In genomic region chr4:39365931-39366771, GRCh38 we compare ENCODE assay signal across 1 cellular context.
TF ChIP-seq lines count a peak whose summit lies in the region.

TSS of gene RFC1 (minus strand) at chr4:39366362. CDS start at chr4:39366241, 121 bp downstream.

TF ChIP-seq in K562, 482 proteins besides CTCF, POLR2A, EP300 and RAD21 (continued from another document and continues in another):
- peak; percentile 49 for TF ChIP-seq TAF7 (tag; IDR thresholded peaks at IDR 0.05)
- no peak for TF ChIP-seq CREB5 (CRISPR knock-in tag; IDR thresholded peaks at IDR 0.05)
- TF ChIP-seq HMGN3 (IDR thresholded peaks at IDR 0.05; ENCODE audit: borderline replicate concordance, extremely low read depth, insufficient read length, low read depth, low read length): peak; percentile 78
- no peak; the same call in 1 of the 2 replicates for TF ChIP-seq PRMT5 (CRISPR knock-in tag; IDR thresholded peaks at IDR 0.05)
- TF ChIP-seq ZNF76 (CRISPR knock-in tag; IDR thresholded peaks at IDR 0.05; ENCODE audit: borderline replicate concordance): no peak
- TF ChIP-seq MXD1 (CRISPR knock-in tag; IDR thresholded peaks at IDR 0.05; ENCODE audit: borderline replicate concordance, poor library complexity, severe bottlenecking): no peak
- peak; percentile 69 for TF ChIP-seq TEAD4 (IDR thresholded peaks at IDR 0.05; ENCODE audit: low read length)
- no peak for TF ChIP-seq TEAD4 (CRISPR knock-in tag; IDR thresholded peaks at IDR 0.05; ENCODE audit: borderline replicate concordance)
- peak; percentile 43 for TF ChIP-seq HNRNPLL (IDR thresholded peaks at IDR 0.05; ENCODE audit: low read depth, low read length, poor library complexity, severe bottlenecking)
- no peak for TF ChIP-seq ESRRB (CRISPR knock-in tag; IDR thresholded peaks at IDR 0.05; ENCODE audit: borderline replicate concordance)
- no peak for TF ChIP-seq DPF2 (IDR thresholded peaks at IDR 0.05)
- peak; percentile 93 for TF ChIP-seq ZNF224 (CRISPR knock-in tag; IDR thresholded peaks at IDR 0.05)
- TF ChIP-seq YY1 (IDR thresholded peaks at IDR 0.05; ENCODE audit: borderline replicate concordance in 1 of 3, control insufficient read depth in 1 of 3, extremely low read depth in 1 of 3, insufficient read depth in 3 of 3, insufficient read length in 1 of 3, insufficient replicate concordance in 2 of 3, low read depth in 1 of 3, low read length in 2 of 3): peak; percentile 15 to 76 (median 75)
- TF ChIP-seq ZNF696 (CRISPR knock-in tag; conservative IDR thresholded peaks at IDR 0.05): no peak
- no peak for TF ChIP-seq ARID2 (IDR thresholded peaks at IDR 0.05)
- TF ChIP-seq ASH1L (IDR thresholded peaks at IDR 0.05; ENCODE audit: borderline replicate concordance, low read depth, partially characterized antibody): peak; percentile 70
- peak; percentile 91; the same call in 1 of the 2 replicates for TF ChIP-seq FOXP4 (CRISPR knock-in tag; IDR thresholded peaks at IDR 0.05; ENCODE audit: borderline replicate concordance)
- peak; percentile 68 for TF ChIP-seq U2AF1 (optimal IDR thresholded peaks at IDR 0.05; ENCODE audit: low read depth, low read length)
- TF ChIP-seq ZBTB2 (IDR thresholded peaks at IDR 0.05): peak; percentile 45; the same call in 1 of the 2 replicates
- no peak for TF ChIP-seq RBM34 (IDR thresholded peaks at IDR 0.05; ENCODE audit: borderline replicate concordance, insufficient read depth, low read length)
- peak; percentile 77 for TF ChIP-seq ZNF740 (CRISPR knock-in tag; IDR thresholded peaks at IDR 0.05)
- peak in 1 of 2 experiments; percentile 69; a peak in 2 of 4 replicates for TF ChIP-seq ZNF740 (tag; IDR thresholded peaks at IDR 0.05)
- TF ChIP-seq CREM (IDR thresholded peaks at IDR 0.05; ENCODE audit: low read depth): peak; percentile 100
- TF ChIP-seq PTBP1 (IDR thresholded peaks at IDR 0.05; ENCODE audit: low read depth, low read length): no peak
- TF ChIP-seq SMC3 (conservative IDR thresholded peaks at IDR 0.05; ENCODE audit: insufficient read depth, low read depth, low read length): no peak
- TF ChIP-seq BACH1 (tag; IDR thresholded peaks at IDR 0.05): peak; percentile 86; the same call in 1 of the 2 replicates
- no peak for TF ChIP-seq BDP1 (IDR thresholded peaks at IDR 0.05; ENCODE audit: insufficient read depth, insufficient read length)
- TF ChIP-seq CREB3 (tag; conservative IDR thresholded peaks at IDR 0.05; ENCODE audit: low read depth): peak; percentile 73; the same call in 1 of the 2 replicates
- TF ChIP-seq E2F5 (CRISPR knock-in tag; IDR thresholded peaks at IDR 0.05): peak; percentile 91
- TF ChIP-seq SRSF1 (IDR thresholded peaks at IDR 0.05; ENCODE audit: low read depth, low read length): no peak
- no peak for TF ChIP-seq ZNF79 (CRISPR knock-in tag; IDR thresholded peaks at IDR 0.05; ENCODE audit: low read depth)
- no peak for TF ChIP-seq ETS2 (tag; IDR thresholded peaks at IDR 0.05; ENCODE audit: borderline replicate concordance, poor library complexity, severe bottlenecking)
- TF ChIP-seq PURB (CRISPR knock-in tag; IDR thresholded peaks at IDR 0.05; ENCODE audit: low read depth): no peak
- no peak for TF ChIP-seq ZNF384 (IDR thresholded peaks at IDR 0.05; ENCODE audit: low read depth, low read length)
- TF ChIP-seq SAFB2 (IDR thresholded peaks at IDR 0.05; ENCODE audit: borderline replicate concordance, low read depth, low read length, severe bottlenecking): no peak
- peak; percentile 98 for TF ChIP-seq ZNF592 (IDR thresholded peaks at IDR 0.05)
- no peak for TF ChIP-seq EWSR1 (IDR thresholded peaks at IDR 0.05; ENCODE audit: borderline replicate concordance, low read depth, partially characterized antibody)
- TF ChIP-seq SMARCC2 (IDR thresholded peaks at IDR 0.05; ENCODE audit: low read depth): no peak
- TF ChIP-seq FOS (IDR thresholded peaks at IDR 0.05; ENCODE audit: extremely low read depth, insufficient read length): no peak
- TF ChIP-seq STAT5A (IDR thresholded peaks at IDR 0.05; ENCODE audit: borderline replicate concordance, low read length): no peak
- peak in 1 of 2 experiments; percentile 30; a peak in 1 of 4 replicates for TF ChIP-seq ZMIZ1 (IDR thresholded peaks at IDR 0.05; ENCODE audit: low read depth in 2 of 2, low read length in 2 of 2)
